Comparison of ENCODE assay signal across 17 cellular contexts in genomic region chr5:983568-983967, GRCh38. TPM values are rescaled to one million over a fixed set of nuclear protein-coding genes. Genes with fewer than 3 reads are reported as not detected.
DNase-seq lines count a peak whose midpoint lies in the region; ATAC-seq, FAIRE-seq and TF ChIP-seq lines count a peak whose summit lies in the region.
"Had no signal": no experiment of that assay in that cellular context is flagged by ENCODE, and none has a peak within 500 bp of the region (broad histone marks: within the 10 kb centered on the region; RNA-seq: fewer than 3 reads in every experiment).

No MANE protein-coding gene starts in this region.

- H3K9me3 ChIP-seq in HepG2 (ENCODE audit: low read length) (peaks cover 6% of the 10 kb centered on the region; the same call in 1 of the 2 replicates), right lobe of liver (no peaks in the 10 kb centered on the region), neural progenitor cell (ENCODE audit: low read depth) (no peaks in the 10 kb centered on the region)

- POLR2A ChIA-PET in HepG2 (lab: Yijun Ruan, JAX) = no interaction called here

- H3K4me3 Mint-ChIP-seq in activated T-helper 2 cell treated with anti-CD3 and anti-CD28 coated beads, Interferon-gamma antibody, Interleukin-2, Interleukin-4, amounts not matched to agents 10 μg/mL and 5 μg/mL and 100 μg/mL, durations not matched to agents 14 hours and 24 hours and 36 hours (ENCODE audit: low read depth) = peak overlapping the region; percentile 13
- peak overlapping the region; percentile 16 for H3K4me3 Mint-ChIP-seq in neural progenitor cell

- no peak overlapping the region for H3K4me2 ChIP-seq in HepG2 (ENCODE audit: low read depth, low read length)
- H3K4me2 ChIP-seq in neural progenitor cell = no peak overlapping the region
- H3K4me2 ChIP-seq: KMS-11 had no signal

- no peak overlapping the region for H3K27ac ChIP-seq in HepG2 (ENCODE audit: extremely low read length, insufficient read depth, low read length)
- H3K27ac ChIP-seq in right lobe of liver = no peak overlapping the region
- no peak overlapping the region for H3K27ac ChIP-seq in neural progenitor cell
- H3K27ac ChIP-seq: KMS-11 had no signal

- DNase-seq in HepG2 (ENCODE audit: low spot score) (no peak), right lobe of liver (no peak), neural progenitor cell (ENCODE audit: low spot score) (no peak), cortex of kidney (lab: John Stamatoyannopoulos, UW) (no peak), Right ventricle myocardium superior (no peak)
- DNase-seq in activated T-helper 2 cell treated with anti-CD3 and anti-CD28 coated beads, Interferon-gamma antibody, Interleukin-2, Interleukin-4, amounts not matched to agents 10 μg/mL and 5 μg/mL and 100 μg/mL, durations not matched to agents 14 hours and 24 hours and 36 hours (ENCODE audit: low spot score) = no peak
- DNase-seq: Caco-2, EL, HCEC 1CT, NCI-H1436, NCI-H2029 treated with DMSO at 0.1 percent for 48 hours, NCI-H2171 treated with DMSO at 0.1 percent for 48 hours, NCI-H748 treated with DMSO at 0.1 percent for 48 hours, OCI-M1, SIG-M5 had no signal

- H3K4me3 ChIP-seq in HepG2 (replicated peaks in 1 of 3; ENCODE audit: insufficient read depth in 1 of 3, low read depth in 2 of 3, low read length in 3 of 3) = no peak overlapping the region
- H3K4me3 ChIP-seq in right lobe of liver = no peak overlapping the region
- H3K4me3 ChIP-seq in neural progenitor cell = no peak overlapping the region

- intact Hi-C loops in HepG2 (cut with micrococcal nuclease; ENCODE audit: unreplicated experiment) = loop anchor here (5.0 kb wide), 1 partner anchor 61 kb away; no protein-coding TSS in a partner anchor
- intact Hi-C loops in right lobe of liver (cut with DNase I) = no loop called here
- intact Hi-C loops in activated T-helper 2 cell treated with anti-CD3 and anti-CD28 coated beads, Interferon-gamma antibody, Interleukin-2, Interleukin-4, amounts not matched to agents 10 μg/mL and 5 μg/mL and 100 μg/mL, durations not matched to agents 14 hours and 24 hours and 36 hours (cut with micrococcal nuclease) = no loop called here
- intact Hi-C loops in Right ventricle myocardium superior (cut with DNase I) = no loop called here

- no TSS peak for BruUV-seq in HepG2 (replicated peaks; lab: Mats Ljungman, UMichigan)

- H3K27ac Mint-ChIP-seq in activated T-helper 2 cell treated with anti-CD3 and anti-CD28 coated beads, Interferon-gamma antibody, Interleukin-2, Interleukin-4, amounts not matched to agents 10 μg/mL and 5 μg/mL and 100 μg/mL, durations not matched to agents 14 hours and 24 hours and 36 hours = peak overlapping the region; percentile 9
- peak overlapping the region; percentile 91 for H3K27ac Mint-ChIP-seq in neural progenitor cell

- TF ChIP-seq EP300 in HepG2 (IDR thresholded peaks at IDR 0.05; ENCODE audit: low read depth in 2 of 2, low read length in 2 of 2) = no peak
- TF ChIP-seq EP300 in HepG2 (CRISPR knock-in tag; IDR thresholded peaks at IDR 0.05; ENCODE audit: borderline replicate concordance) = no peak

- H3K79me2 ChIP-seq in HepG2 (ENCODE audit: insufficient read depth, low read length) (no peaks in the 10 kb centered on the region), neural progenitor cell (ENCODE audit: low read depth) (no peaks in the 10 kb centered on the region)

- ATAC-seq in HepG2 = no peak
- no peak for ATAC-seq in right lobe of liver
- no peak for ATAC-seq in Right ventricle myocardium superior (ENCODE audit: poor library complexity)
- no peak for ATAC-seq in HG02642 (IDR thresholded peaks at IDR 0.05; ENCODE audit: poor library complexity, unreplicated experiment)

- peaks cover 6 to 25% of the 10 kb centered on the region in 2 experiments; a peak in 4 of 5 replicates for H3K27me3 ChIP-seq in HepG2 (ENCODE audit: control insufficient read depth in 1 of 2, insufficient read depth in 2 of 2, low read length in 2 of 2)
- H3K27me3 ChIP-seq in right lobe of liver = no peaks in the 10 kb centered on the region
- H3K27me3 ChIP-seq in neural progenitor cell = no peaks in the 10 kb centered on the region

- no peak overlapping the region for H3K9ac ChIP-seq in HepG2 (ENCODE audit: insufficient read depth, low read depth, low read length)
- no peak overlapping the region for H3K9ac ChIP-seq in neural progenitor cell
- H3K9ac ChIP-seq: KMS-11 had no signal

- H2AFZ ChIP-seq in HepG2 (ENCODE audit: low read length) = no peak overlapping the region
- no peak overlapping the region for H2AFZ ChIP-seq in neural progenitor cell (replicated peaks)

- peaks cover 9% of the 10 kb centered on the region for H3K27me3 Mint-ChIP-seq in activated T-helper 2 cell treated with anti-CD3 and anti-CD28 coated beads, Interferon-gamma antibody, Interleukin-2, Interleukin-4, amounts not matched to agents 10 μg/mL and 5 μg/mL and 100 μg/mL, durations not matched to agents 14 hours and 24 hours and 36 hours (ENCODE audit: low read depth)
- peaks cover 17% of the 10 kb centered on the region for H3K27me3 Mint-ChIP-seq in neural progenitor cell (ENCODE audit: insufficient read depth, low read depth)

- peak; percentile 67 for FAIRE-seq in HepG2 (lab: Jason Lieb, UNC)

- no peak for TF ChIP-seq RAD21 in HepG2 (CRISPR knock-in tag; IDR thresholded peaks at IDR 0.05)

- no peak for TF ChIP-seq POLR2A in HepG2 (IDR thresholded peaks at IDR 0.05; ENCODE audit: insufficient read depth in 1 of 2, low read depth in 2 of 2, low read length in 2 of 2)
- TF ChIP-seq POLR2A in right lobe of liver (IDR thresholded peaks at IDR 0.05) = no peak

- CTCF ChIA-PET in HepG2 (lab: Yijun Ruan, JAX; ENCODE audit: low intra/inter-chr PET ratio, low total read pairs) = no interaction called here

- peaks cover 20% of the 10 kb centered on the region for H3K4me1 ChIP-seq in HepG2 (ENCODE audit: insufficient read depth, low read length)
- no peaks in the 10 kb centered on the region for H3K4me1 ChIP-seq in right lobe of liver
- peaks cover 21% of the 10 kb centered on the region for H3K4me1 ChIP-seq in neural progenitor cell

- in situ Hi-C loops in HepG2 (cut with HindIII; ENCODE audit: extremely low pct_ligation_motif_present, low pct_unique_long_range_greater_than_20kb) = no loop called here

- H4K20me1 ChIP-seq in HepG2 (ENCODE audit: insufficient read depth, low read length) (no peaks in the 10 kb centered on the region), neural progenitor cell (ENCODE audit: low read depth) (no peaks in the 10 kb centered on the region)

- TF ChIP-seq CTCF in HepG2 (CRISPR knock-in tag; IDR thresholded peaks at IDR 0.05) (no peak), right lobe of liver (IDR thresholded peaks at IDR 0.05) (no peak), neural progenitor cell (IDR thresholded peaks at IDR 0.05) (no peak)

- H3K36me3 ChIP-seq in HepG2 (replicated peaks in 1 of 2; ENCODE audit: control insufficient read depth in 1 of 2, insufficient read depth in 2 of 2, low read length in 2 of 2) (no peaks in the 10 kb centered on the region), right lobe of liver (no peaks in the 10 kb centered on the region), neural progenitor cell (no peaks in the 10 kb centered on the region)

- peaks cover 37% of the 10 kb centered on the region for H3K4me1 Mint-ChIP-seq in activated T-helper 2 cell treated with anti-CD3 and anti-CD28 coated beads, Interferon-gamma antibody, Interleukin-2, Interleukin-4, amounts not matched to agents 10 μg/mL and 5 μg/mL and 100 μg/mL, durations not matched to agents 14 hours and 24 hours and 36 hours (ENCODE audit: low read depth)
- peaks cover 24% of the 10 kb centered on the region for H3K4me1 Mint-ChIP-seq in neural progenitor cell

- peaks cover 18% of the 10 kb centered on the region for H3K9me3 Mint-ChIP-seq in activated T-helper 2 cell treated with anti-CD3 and anti-CD28 coated beads, Interferon-gamma antibody, Interleukin-2, Interleukin-4, amounts not matched to agents 10 μg/mL and 5 μg/mL and 100 μg/mL, durations not matched to agents 14 hours and 24 hours and 36 hours
- H3K9me3 Mint-ChIP-seq in neural progenitor cell = peaks cover 34% of the 10 kb centered on the region

- no peaks in the 10 kb centered on the region for H3F3A ChIP-seq in neural progenitor cell (ENCODE audit: low read depth)

- H3K36me3 Mint-ChIP-seq in activated T-helper 2 cell treated with anti-CD3 and anti-CD28 coated beads, Interferon-gamma antibody, Interleukin-2, Interleukin-4, amounts not matched to agents 10 μg/mL and 5 μg/mL and 100 μg/mL, durations not matched to agents 14 hours and 24 hours and 36 hours (ENCODE audit: low read depth) = peaks cover 48% of the 10 kb centered on the region
- peaks cover 3% of the 10 kb centered on the region for H3K36me3 Mint-ChIP-seq in neural progenitor cell

RNA-seq across cellular contexts. Expression of gene NKD2, which starts 25.0 kb away (rescaled TPM):
- 0.53 and 0.94 TPM in 2 replicates for total RNA-seq in HepG2 (2016; rRNA removed; fragmentation: Illumina TruSeq; extraction: Trizol)
- 0.26 and 0.91 TPM in 2 replicates for total RNA-seq in HepG2 (2016; cell fraction: cytosol; rRNA removed; fragmentation: Illumina TruSeq; extraction: Trizol; ENCODE audit: low read depth)
- 0.77 and 1.1 TPM in 2 replicates for total RNA-seq in HepG2 (2016; cell fraction: insoluble cytoplasmic fraction; rRNA removed; fragmentation: Illumina TruSeq; extraction: Trizol)
- 0.48 and 0.90 TPM in 2 replicates for total RNA-seq in HepG2 (2016; cell fraction: membrane; rRNA removed; fragmentation: Illumina TruSeq; extraction: Trizol)
- 0.81 and 2.0 TPM in 2 replicates for total RNA-seq in HepG2 (2016; cell fraction: nucleus; rRNA removed; fragmentation: Illumina TruSeq; extraction: Trizol)
- 0.81 and 0.82 TPM in 2 replicates for polyA plus RNA-seq in HepG2 (2011; rRNA removed)
- 0.13 and 0.70 TPM in 2 replicates for polyA plus RNA-seq in HepG2 (2011; cell fraction: cytosol; rRNA removed)
- polyA plus RNA-seq in HepG2 (2011; cell fraction: nucleus; rRNA removed) = 10.6 and 14.1 TPM in 2 replicates
- polyA plus RNA-seq in HepG2 (2012) = 0.39 and 0.79 TPM in 2 replicates
- 0.59 and 0.60 TPM in 2 replicates for polyA plus RNA-seq in HepG2 (2016; cell fraction: cytosol; fragmentation: Illumina TruSeq; extraction: Trizol; ENCODE audit: low read depth)
- polyA plus RNA-seq in HepG2 (2016; cell fraction: insoluble cytoplasmic fraction; fragmentation: Illumina TruSeq; extraction: Trizol; ENCODE audit: low read depth) = 1.1 and 1.2 TPM in 2 replicates
- 0.76 and 0.84 TPM in 2 replicates for polyA plus RNA-seq in HepG2 (2016; cell fraction: membrane; fragmentation: Illumina TruSeq; extraction: Trizol; ENCODE audit: low read depth)
- 5.1 and 6.3 TPM in 2 replicates for polyA plus RNA-seq in HepG2 (2016; cell fraction: nucleus; fragmentation: Illumina TruSeq; extraction: Trizol; ENCODE audit: insufficient read depth, low read depth)
- polyA minus RNA-seq in HepG2 (2011; rRNA and poly(A)+ RNA removed; ENCODE audit: low replicate concordance) = 1.6 TPM in 1 of 2 replicates, not detected in the other
- polyA minus RNA-seq in HepG2 (2011; cell fraction: cytosol; rRNA and poly(A)+ RNA removed) = 0.30 and 0.62 TPM in 2 replicates
- 0.62 and 1.0 TPM in 2 replicates for polyA minus RNA-seq in HepG2 (2011; cell fraction: nucleus; rRNA and poly(A)+ RNA removed)
- total RNA-seq in right lobe of liver = 1 to 10 TPM in 4 of 6 experiments, under 1 TPM in 2; 0.93 to 2.9 (median 2.2) TPM
- 14.4 TPM in 2 replicates for total RNA-seq in activated T-helper 2 cell treated with anti-CD3 and anti-CD28 coated beads, Interferon-gamma antibody, Interleukin-2, Interleukin-4, amounts not matched to agents 10 μg/mL and 5 μg/mL and 100 μg/mL, durations not matched to agents 14 hours and 24 hours and 36 hours
- total RNA-seq in neural progenitor cell (ENCODE audit: low replicate concordance) = 1.3 and 3.2 TPM in 2 replicates
- 2.8 TPM for total RNA-seq in Right ventricle myocardium superior
